Comparison of ENCODE assay signal across 18 cellular contexts in the genomic region with DNA sequence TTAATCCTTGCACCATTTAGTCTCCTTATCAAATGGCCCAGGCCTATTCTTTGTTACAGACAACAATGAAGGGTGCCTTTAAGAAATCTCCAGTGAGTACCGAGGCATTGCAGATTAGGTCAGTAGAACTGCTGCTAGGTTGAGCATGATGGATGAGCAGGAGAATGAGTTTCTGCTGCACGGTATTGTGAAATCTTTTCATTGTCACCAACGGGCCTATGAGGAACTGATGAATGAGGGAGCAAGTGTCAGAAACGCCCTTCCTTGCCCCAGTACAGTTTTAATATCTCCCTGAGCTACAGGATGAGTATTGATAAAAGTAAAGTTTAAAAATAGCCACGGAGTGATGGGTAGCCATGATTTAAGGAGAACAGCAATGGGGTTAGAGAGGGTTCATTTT.
DNase-seq lines count a peak whose midpoint lies in the region; TF ChIP-seq lines count a peak whose summit lies in the region.
"Had no signal": no experiment of that assay in that cellular context is flagged by ENCODE, and none has a peak within 500 bp of the region (broad histone marks: within the 10 kb centered on the region; RNA-seq: fewer than 3 reads in every experiment).

No MANE protein-coding gene starts in this region.

- H3K4me1 ChIP-seq in mesodermal cell (ENCODE audit: control insufficient read depth, insufficient read depth, low read length, poor library complexity, severe bottlenecking) = peaks cover 4% of the 10 kb centered on the region
- H3K4me1 ChIP-seq: Peyer's patch had no signal

- H3K9me3 ChIP-seq in WERI-Rb-1 (ENCODE audit: severe bottlenecking) (no peaks in the 10 kb centered on the region), mesodermal cell (ENCODE audit: control insufficient read depth, low read length) (no peaks in the 10 kb centered on the region)
- H3K9me3 ChIP-seq: Peyer's patch had no signal

- no peak overlapping the region for H3K4me3 ChIP-seq in HL-60 (replicated peaks; ENCODE audit: insufficient read depth, low read length)
- H3K4me3 ChIP-seq in WERI-Rb-1 (ENCODE audit: low read depth, low read length) = peak overlapping the region; percentile 23; the same call in 1 of the 2 replicates
- H3K4me3 ChIP-seq in mesodermal cell (ENCODE audit: extremely low read depth, insufficient read depth, low read length, poor library complexity, severe bottlenecking) = no peak overlapping the region
- H3K4me3 ChIP-seq: Peyer's patch had no signal

- TF ChIP-seq CTCF in HL-60 (IDR thresholded peaks at IDR 0.05; ENCODE audit: insufficient read depth, low read length) = no peak
- no peak for TF ChIP-seq CTCF in WERI-Rb-1 (IDR thresholded peaks at IDR 0.05; ENCODE audit: low read depth, low read length)

- WGBS in mesodermal cell (ENCODE audit: insufficient coverage in 2 of 2), 2 experiments = 65 to 85% methylated on average over 5 of the region's 5 CpGs

- no peaks in the 10 kb centered on the region for H3K27me3 ChIP-seq in HL-60 (ENCODE audit: insufficient read depth, poor library complexity, severe bottlenecking)
- H3K27me3 ChIP-seq in WERI-Rb-1 (ENCODE audit: insufficient read depth, low read depth, severe bottlenecking) = no peaks in the 10 kb centered on the region
- H3K27me3 ChIP-seq: Peyer's patch had no signal

- peak; percentile 31 to 59 for DNase-seq in HL-60 (ENCODE audit: low read depth in 1 of 2, low spot score in 1 of 2)
- peak; percentile 90 for DNase-seq in MV-4-11 (lab: John Stamatoyannopoulos, UW)
- peak; percentile 45 for DNase-seq in WERI-Rb-1
- no peak for DNase-seq in dermis blood vessel endothelial cell
- no peak for DNase-seq in activated CD4-positive, alpha-beta T cell treated with anti-CD3 and anti-CD28 coated beads for 1 hour
- no peak for DNase-seq in HT-29 (ENCODE audit: low spot score)
- DNase-seq in NCI-H2107 (lab: John Stamatoyannopoulos, UW) = no peak
- DNase-seq: ACHN; CD4-positive, alpha-beta memory T cell; DMS79 treated with DMSO at 0.1 percent for 48 hours; NCI-H1436; NCI-H2081; NCI-H345; NCI-H526 treated with DMSO at 0.1 percent for 48 hours; Peyer's patch; SHP77 had no signal

- no peaks in the 10 kb centered on the region for H3K36me3 ChIP-seq in WERI-Rb-1
- H3K36me3 ChIP-seq in mesodermal cell (ENCODE audit: control insufficient read depth, insufficient read depth, low read length) = no peaks in the 10 kb centered on the region
- H3K36me3 ChIP-seq: Peyer's patch had no signal

- H3K27ac ChIP-seq in HL-60 (replicated peaks) = no peak overlapping the region
- peak overlapping the region; percentile 75 for H3K27ac ChIP-seq in WERI-Rb-1
- H3K27ac ChIP-seq in mesodermal cell (ENCODE audit: low read depth, low read length, severe bottlenecking) = peak overlapping the region; percentile 65
- H3K27ac ChIP-seq: KMS-11, Peyer's patch had no signal

Comparison
In these comparisons a context has a peak if more than half of its experiments do, and no peak if none do; other contexts are left out.
1. DNase-seq: peak in HL-60 (2 of 2), MV-4-11 (single experiment) and WERI-Rb-1 (single experiment); none in dermis blood vessel endothelial cell (single experiment), activated CD4-positive, alpha-beta T cell treated with anti-CD3 and anti-CD28 coated beads for 1 hour (single experiment), HT-29 (single experiment) and NCI-H2107 (single experiment).